Comparison of ENCODE assay signal across 11 cellular contexts in the genomic region with DNA sequence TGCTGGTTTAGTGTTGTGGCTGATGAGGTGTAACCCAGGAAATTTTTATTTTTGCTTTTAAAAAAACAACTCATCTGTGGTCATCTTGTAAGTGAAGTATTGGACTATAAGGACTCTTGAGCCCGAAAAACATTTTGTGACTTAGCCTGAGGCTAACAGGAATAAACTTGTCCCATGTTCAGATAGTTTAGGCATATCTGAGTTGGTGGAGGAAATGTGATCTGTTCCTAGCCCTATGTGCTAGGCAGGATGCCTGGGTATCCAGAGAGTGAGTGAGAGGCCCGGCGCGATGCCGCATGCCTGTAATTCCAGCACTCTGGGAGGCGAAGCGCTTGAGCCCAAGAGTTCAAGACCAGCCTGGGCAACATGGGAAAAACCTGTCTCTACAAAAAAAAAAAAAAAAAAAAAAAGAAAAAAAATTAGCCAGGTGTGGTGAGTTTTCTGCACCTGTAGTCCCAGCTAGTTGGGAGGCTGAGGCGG. TPM values are rescaled to one million over a fixed set of nuclear protein-coding genes. Genes with fewer than 3 reads are reported as not detected.
A peak's percentile ranks its signal among the peaks of the same experiment; 100 is the strongest.
DNase-seq lines count a peak whose midpoint lies in the region; ATAC-seq and TF ChIP-seq lines count a peak whose summit lies in the region.
"Had no signal": no experiment of that assay in that cellular context is flagged by ENCODE, and none has a peak within 500 bp of the region (broad histone marks: within the 10 kb centered on the region; RNA-seq: fewer than 3 reads in every experiment).

No MANE protein-coding gene starts in this region.

- 94% methylated on average over 8 of the region's 8 CpGs; no CpG with 5 or more reads in 1 of the 2 donors for WGBS in transverse colon (ENCODE audit: low coverage in 1 of 2), 2 donors

- TF ChIP-seq CTCF in right atrium auricular region (IDR thresholded peaks at IDR 0.05) (no peak), transverse colon (IDR thresholded peaks at IDR 0.05) (no peak), GM13976 (IDR thresholded peaks at IDR 0.05; ENCODE audit: borderline replicate concordance, control extremely low read depth, extremely low read depth, insufficient read depth, missing control alignments) (no peak)

- H3K4me1 ChIP-seq in right atrium auricular region (peaks cover 0 to 17% of the 10 kb centered on the region in 2 donors), transverse colon (peaks cover 2 to 33% (median 6%) of the 10 kb centered on the region in 4 donors)

- H3K27ac Mint-ChIP-seq in activated naive CD8-positive, alpha-beta T cell treated with anti-CD3 and anti-CD28 coated beads, Interleukin-2, amount 50 U/mL, for 24 hours = peak overlapping the region; percentile 86
- peak overlapping the region in 2 of 6 donors; percentile 16 to 40 for H3K27ac Mint-ChIP-seq in immature natural killer cell

- peaks cover 56% of the 10 kb centered on the region for H3K4me1 Mint-ChIP-seq in activated naive CD8-positive, alpha-beta T cell treated with anti-CD3 and anti-CD28 coated beads, Interleukin-2, amount 50 U/mL, for 24 hours
- peaks cover 48 to 61% of the 10 kb centered on the region in 2 donors for H3K4me1 Mint-ChIP-seq in immature natural killer cell

- intact Hi-C loops in left cardiac atrium (cut with DNase I) = no loop called here
- intact Hi-C loops in transverse colon (cut with DNase I; ENCODE audit: low total_unique reads) = no loop called here

- H3K27me3 ChIP-seq in right atrium auricular region = no peaks in the 10 kb centered on the region
- H3K27me3 ChIP-seq in transverse colon = no peaks in the 10 kb centered on the region
- H3K27me3 ChIP-seq: BLaER1 had no signal

- H3K4me3 ChIP-seq in right atrium auricular region (no peak overlapping the region), transverse colon (no peak overlapping the region)
- H3K4me3 ChIP-seq: BLaER1 had no signal

- TF ChIP-seq EP300 in transverse colon (IDR thresholded peaks at IDR 0.05; ENCODE audit: low read depth) = no peak

- H3K27me3 Mint-ChIP-seq in activated naive CD8-positive, alpha-beta T cell treated with anti-CD3 and anti-CD28 coated beads, Interleukin-2, amount 50 U/mL, for 24 hours = no peaks in the 10 kb centered on the region
- H3K27me3 Mint-ChIP-seq in immature natural killer cell (ENCODE audit: low read depth in 3 of 3) = peaks cover 2 to 12% (median 4%) of the 10 kb centered on the region in 3 donors

- H3K36me3 Mint-ChIP-seq in activated naive CD8-positive, alpha-beta T cell treated with anti-CD3 and anti-CD28 coated beads, Interleukin-2, amount 50 U/mL, for 24 hours (ENCODE audit: low read depth) = peaks cover 34% of the 10 kb centered on the region
- H3K36me3 Mint-ChIP-seq in immature natural killer cell = no peaks in the 10 kb centered on the region

- ATAC-seq in left cardiac atrium (no peak), HG03565 (IDR thresholded peaks at IDR 0.05; ENCODE audit: unreplicated experiment) (no peak)
- no peak for ATAC-seq in activated naive CD8-positive, alpha-beta T cell treated with anti-CD3 and anti-CD28 coated beads, Interleukin-2, amount 50 U/mL, for 24 hours

- DNase-seq in right atrium auricular region (ENCODE audit: low spot score) = no peak
- DNase-seq in left cardiac atrium = no peak
- DNase-seq in activated naive CD8-positive, alpha-beta T cell treated with anti-CD3 and anti-CD28 coated beads, Interleukin-2, amount 50 U/mL, for 24 hours = no peak
- DNase-seq in immature natural killer cell = no peak
- DNase-seq in transverse colon = no peak
- no peak for DNase-seq in NCI-H1105 (lab: John Stamatoyannopoulos, UW)
- no peak for DNase-seq in GM13976 (ENCODE audit: low spot score)
- DNase-seq: NCI-H69, retina had no signal

- H3K27ac ChIP-seq in right atrium auricular region = peak overlapping the region; percentile 5 to 76
- peak overlapping the region; percentile 9 to 46 (median 24) for H3K27ac ChIP-seq in transverse colon
- H3K27ac ChIP-seq: BLaER1 had no signal

- no peak for TF ChIP-seq POLR2A in transverse colon (IDR thresholded peaks at IDR 0.05)

- H3K9me3 ChIP-seq in right atrium auricular region (no peaks in the 10 kb centered on the region), transverse colon (no peaks in the 10 kb centered on the region)

- peak overlapping the region; percentile 89 for H3K4me3 Mint-ChIP-seq in activated naive CD8-positive, alpha-beta T cell treated with anti-CD3 and anti-CD28 coated beads, Interleukin-2, amount 50 U/mL, for 24 hours
- H3K4me3 Mint-ChIP-seq in immature natural killer cell = peak overlapping the region; percentile 3 to 65 (median 48)

- in situ Hi-C loops in transverse colon (cut with MboI; ENCODE audit: low pct_ligation_motif_present in 1 of 4, low pct_unique_long_range_greater_than_20kb in 1 of 4, low sequenced_read_pairs in 3 of 4) = loop anchor here in 1 of 4 donors (25.0 kb wide), 1 partner anchor 107 kb away; a partner anchor contains a TSS
- in situ Hi-C loops in GM13976 (cut with MboI; ENCODE audit: low sequenced_read_pairs, unreplicated experiment) = no loop called here

- H3K9me3 Mint-ChIP-seq in activated naive CD8-positive, alpha-beta T cell treated with anti-CD3 and anti-CD28 coated beads, Interleukin-2, amount 50 U/mL, for 24 hours = no peaks in the 10 kb centered on the region
- H3K9me3 Mint-ChIP-seq in immature natural killer cell = no peaks in the 10 kb centered on the region

- H3K36me3 ChIP-seq in right atrium auricular region (no peaks in the 10 kb centered on the region), transverse colon (no peaks in the 10 kb centered on the region)

RNA-seq across cellular contexts. Expression of a gene that starts 3.7 kb away (rescaled TPM):
- total RNA-seq in right atrium auricular region (10 to 100 TPM; 40.3 to 41.3 TPM), left cardiac atrium (10 to 100 TPM; 49.0 to 64.7 TPM), transverse colon (10 to 100 TPM; 32.4 to 95.4 (median 43.8) TPM)
- polyA plus RNA-seq in immature natural killer cell = 10 to 100 TPM; 42.6 to 84.1 (median 55.7) TPM
